ENCODE assay signal across 19 cellular contexts in the genomic region with DNA sequence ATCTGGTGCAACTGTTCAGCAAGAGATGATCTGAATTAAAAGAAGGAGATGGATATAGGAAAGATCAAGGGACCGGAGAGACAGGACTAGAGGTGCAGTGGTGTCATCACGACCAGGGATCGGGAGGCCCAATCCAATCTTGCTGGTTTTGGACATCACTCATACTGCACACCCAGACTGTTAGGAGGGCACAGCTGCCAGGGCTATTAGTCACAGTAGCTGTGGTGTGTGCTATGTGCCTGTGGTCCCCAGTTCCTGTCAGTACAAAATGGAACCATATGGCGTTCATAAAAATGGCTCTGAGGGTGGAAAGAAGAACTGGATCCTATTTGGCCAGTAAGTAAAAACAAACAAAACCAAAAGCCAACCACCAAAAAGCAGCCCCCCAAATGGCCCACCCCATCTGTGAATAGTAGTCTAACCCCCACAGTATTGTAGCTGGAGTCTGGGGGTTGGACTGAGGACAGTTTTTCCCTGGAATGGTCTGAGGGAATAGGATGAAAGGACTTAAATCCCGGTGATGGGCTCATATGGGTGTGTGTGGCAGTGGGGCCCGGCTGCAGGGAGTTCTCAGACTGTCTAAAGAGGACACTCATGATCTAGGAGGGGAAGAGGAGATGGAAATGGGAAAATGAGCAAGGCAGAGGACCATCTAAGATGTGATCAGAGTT. TPM values are rescaled to one million over a fixed set of nuclear protein-coding genes. Genes with fewer than 3 reads are reported as not detected.
DNase-seq lines count a peak whose midpoint lies in the region; ATAC-seq and TF ChIP-seq lines count a peak whose summit lies in the region.
"Had no signal": no experiment of that assay in that cellular context is flagged by ENCODE, and none has a peak within 500 bp of the region (broad histone marks: within the 10 kb centered on the region; RNA-seq: fewer than 3 reads in every experiment).

No MANE protein-coding gene starts in this region.

- no peak for TF ChIP-seq RAD21 in IMR-90 (IDR thresholded peaks at IDR 0.05; ENCODE audit: low read length)

- CTCF ChIA-PET in IMR-90 (lab: Yijun Ruan, JAX) = no interaction called here

- H3K4ac ChIP-seq in IMR-90 (ENCODE audit: low read depth, low read length) = 0 out of 2 replicates have a peak overlapping the region, but pooled peaks have one; percentile 40

- H3K4me1 Mint-ChIP-seq in memory B cell = peaks cover 18% of the 10 kb centered on the region

- no peak overlapping the region for H3K18ac ChIP-seq in IMR-90 (ENCODE audit: low read depth, low read length)

- no peak overlapping the region for H3K9ac ChIP-seq in IMR-90 (ENCODE audit: low read depth, low read length)

- H3K9me1 ChIP-seq in IMR-90 (ENCODE audit: insufficient read depth, low read length) = peaks cover 51% of the 10 kb centered on the region

- in situ Hi-C loops in IMR-90 (cut with MboI; ENCODE audit: low sequenced_read_pairs) (loop anchor here (5.0 kb wide), 1 partner anchor 104 kb away; no protein-coding TSS in a partner anchor), brain microvascular endothelial cell (cut with HindIII; ENCODE audit: low pct_ligation_motif_present, low sequenced_read_pairs) (no loop called here)

- H3K23ac ChIP-seq in IMR-90 (ENCODE audit: low read depth, low read length) = 0 out of 2 replicates have a peak overlapping the region, but pooled peaks have one; percentile 43

- peaks cover 27% of the 10 kb centered on the region for H3K36me3 Mint-ChIP-seq in memory B cell

- peak; percentile 76 for DNase-seq in DMS 273 (lab: John Stamatoyannopoulos, UW; ENCODE audit: unreplicated experiment)
- peak; percentile 67 for DNase-seq in IMR-90
- peak; percentile 50 for DNase-seq in brain microvascular endothelial cell
- DNase-seq in memory B cell (ENCODE audit: low spot score in 2 of 2) = no peak
- no peak for DNase-seq in NCI-H345 (lab: John Stamatoyannopoulos, UW)
- DNase-seq in 8988T = no peak
- no peak for DNase-seq in NCI-H2196 treated with DMSO at 0.1 percent for 48 hours (lab: John Stamatoyannopoulos, UW; ENCODE audit: unreplicated experiment)
- DNase-seq: CD4-positive, CD25-positive, alpha-beta regulatory T cell; colonic mucosa; GF-D8; NCI-H1436; NK-92 treated with Interleukin-12 subunit alpha and Interleukin-12 subunit beta, amount 100 ng/mL, for 24 hours; stimulated activated CD4-positive, alpha-beta T cell treated with anti-CD3 and anti-CD28 coated beads, Interleukin-4, amount 100 ng/mL, for 4 hours; stimulated activated naive CD8-positive, alpha-beta T cell treated with anti-CD3 and anti-CD28 coated beads, Interleukin-15, Interleukin-2, amounts not matched to agents 100 U/mL and 50 U/mL, for 24 hours had no signal

- H4K20me1 ChIP-seq in IMR-90 (ENCODE audit: insufficient read depth, low read length) = peaks cover 67% of the 10 kb centered on the region

- ATAC-seq in IMR-90 (ENCODE audit: low read depth) (peak; percentile 81), memory B cell (ENCODE audit: low read depth) (no peak), HG03460 (IDR thresholded peaks at IDR 0.05; ENCODE audit: unreplicated experiment) (no peak)
- ATAC-seq: HCT116; stimulated activated naive CD8-positive, alpha-beta T cell treated with anti-CD3 and anti-CD28 coated beads, Interleukin-15, Interleukin-2, amounts not matched to agents 100 U/mL and 50 U/mL, for 24 hours had no signal

- H2BK20ac ChIP-seq in IMR-90 (ENCODE audit: low read depth, low read length) = no peak overlapping the region

- H2AFZ ChIP-seq in IMR-90 (replicated peaks; ENCODE audit: low read length, poor library complexity) = no peak overlapping the region

- no peak overlapping the region for H4K5ac ChIP-seq in IMR-90 (ENCODE audit: low read depth, low read length)

- no peak overlapping the region for H3K4me2 ChIP-seq in IMR-90 (ENCODE audit: low read depth, low read length)

- no peak overlapping the region for H2AK9ac ChIP-seq in IMR-90 (replicated peaks; ENCODE audit: low read depth, low read length, poor library complexity)

- H3K14ac ChIP-seq in IMR-90 (replicated peaks; ENCODE audit: low read depth, low read length) = peak overlapping the region; percentile 49

- H3K56ac ChIP-seq in IMR-90 (ENCODE audit: extremely low read depth, insufficient read depth, low read length) = no peak overlapping the region

- TF ChIP-seq CTCF in IMR-90 (conservative IDR thresholded peaks at IDR 0.05; ENCODE audit: low read depth, low read length) (no peak), brain microvascular endothelial cell (IDR thresholded peaks at IDR 0.05; ENCODE audit: low read depth, low read length, missing control alignments) (no peak)

- no peaks in the 10 kb centered on the region for H3K27me3 Mint-ChIP-seq in memory B cell
- H3K27me3 Mint-ChIP-seq: activated naive CD4-positive, alpha-beta T cell treated with anti-CD3 and anti-CD28 coated beads, Interleukin-2, amount 50 U/mL, for 24 hours; CD4-positive, CD25-positive, alpha-beta regulatory T cell had no signal

- H3K36me3 ChIP-seq in IMR-90 (ENCODE audit: control insufficient read depth, insufficient read depth, low read length) (peaks cover 28% of the 10 kb centered on the region), brain microvascular endothelial cell (replicated peaks) (peaks cover 21% of the 10 kb centered on the region)
- H3K36me3 ChIP-seq: colonic mucosa had no signal

- H4K91ac ChIP-seq in IMR-90 (ENCODE audit: insufficient read depth, low read depth, low read length) = no peak overlapping the region

- no peak for TF ChIP-seq POLR2A in IMR-90 (IDR thresholded peaks at IDR 0.05; ENCODE audit: low read depth, low read length)

- no peak overlapping the region for H4K8ac ChIP-seq in IMR-90 (ENCODE audit: low read depth in 2 of 2, low read length in 2 of 2)

- peaks cover 45 to 93% of the 10 kb centered on the region in 2 experiments for H3K79me1 ChIP-seq in IMR-90 (ENCODE audit: low read depth in 1 of 2, low read length in 2 of 2)

- H3K27ac ChIP-seq in IMR-90 (ENCODE audit: insufficient read depth, low read length) (no peak overlapping the region), brain microvascular endothelial cell (no peak overlapping the region)
- H3K27ac ChIP-seq: colonic mucosa, SK-N-MC, VCaP had no signal

- H2BK5ac ChIP-seq in IMR-90 (ENCODE audit: low read depth, low read length, poor library complexity, severe bottlenecking) = no peak overlapping the region

- H2BK15ac ChIP-seq in IMR-90 (ENCODE audit: low read depth, low read length) = no peak overlapping the region

- H3K4me3 Mint-ChIP-seq in memory B cell = no peak overlapping the region
- H3K4me3 Mint-ChIP-seq: activated naive CD4-positive, alpha-beta T cell treated with anti-CD3 and anti-CD28 coated beads, Interleukin-2, amount 50 U/mL, for 24 hours; CD4-positive, CD25-positive, alpha-beta regulatory T cell had no signal

- H3K27me3 ChIP-seq in IMR-90 (ENCODE audit: control insufficient read depth, insufficient read depth, low read length) (no peaks in the 10 kb centered on the region), brain microvascular endothelial cell (replicated peaks) (no peaks in the 10 kb centered on the region)
- H3K27me3 ChIP-seq: colonic mucosa had no signal

- no peak overlapping the region for H3K4me3 ChIP-seq in IMR-90 (ENCODE audit: insufficient read depth, low read depth, low read length)
- no peak overlapping the region for H3K4me3 ChIP-seq in brain microvascular endothelial cell (ENCODE audit: low read depth, low read length)
- H3K4me3 ChIP-seq: colonic mucosa, SK-N-MC had no signal

- H3K27ac Mint-ChIP-seq in memory B cell = peak overlapping the region; percentile 42

- POLR2A ChIA-PET in IMR-90 (lab: Charles Lee; ENCODE audit: unreplicated experiment) = no interaction called here

- WGBS in IMR-90 (ENCODE audit: extremely low coverage in 2 of 2, insufficient read length in 1 of 2), 2 experiments = 90% methylated on average over 2 of the region's 6 CpGs; no CpG with 5 or more reads in 1 of the 2 experiments

- intact Hi-C loops in IMR-90 (cut with micrococcal nuclease) = no loop called here

- dilution Hi-C loops in IMR-90 (cut with HindIII; ENCODE audit: low sequenced_read_pairs, unreplicated experiment) = no loop called here

- no TSS peak for BruUV-seq in IMR-90 (replicated peaks; lab: Mats Ljungman, UMichigan)

- H2AK5ac ChIP-seq in IMR-90 (ENCODE audit: low read depth, low read length) = no peak overlapping the region

- H3K4me1 ChIP-seq in IMR-90 (ENCODE audit: control insufficient read depth, insufficient read depth, low read length) = peaks cover 19% of the 10 kb centered on the region
- H3K4me1 ChIP-seq: colonic mucosa had no signal

- no peaks in the 10 kb centered on the region for H3K9me3 ChIP-seq in IMR-90 (ENCODE audit: control insufficient read depth, insufficient read depth, low read length)
- H3K9me3 ChIP-seq: colonic mucosa had no signal

- no peak overlapping the region for H2BK120ac ChIP-seq in IMR-90 (ENCODE audit: low read depth, low read length)

- H3K9me3 Mint-ChIP-seq in memory B cell = no peaks in the 10 kb centered on the region
- H3K9me3 Mint-ChIP-seq: activated naive CD4-positive, alpha-beta T cell treated with anti-CD3 and anti-CD28 coated beads, Interleukin-2, amount 50 U/mL, for 24 hours had no signal

TF ChIP-seq in IMR-90, 13 proteins besides CTCF, POLR2A, EP300 and RAD21:
- TF ChIP-seq CEBPB (IDR thresholded peaks at IDR 0.05; ENCODE audit: low read depth, low read length) (no peak), BHLHE40 (IDR thresholded peaks at IDR 0.05; ENCODE audit: low read depth, low read length) (no peak), FOS (IDR thresholded peaks at IDR 0.05; ENCODE audit: low read depth, low read length) (no peak), RFX5 (IDR thresholded peaks at IDR 0.05; ENCODE audit: low read depth, low read length) (no peak), CHD1 (IDR thresholded peaks at IDR 0.05; ENCODE audit: low read depth, low read length) (no peak)
- TF ChIP-seq, protein P1, sequence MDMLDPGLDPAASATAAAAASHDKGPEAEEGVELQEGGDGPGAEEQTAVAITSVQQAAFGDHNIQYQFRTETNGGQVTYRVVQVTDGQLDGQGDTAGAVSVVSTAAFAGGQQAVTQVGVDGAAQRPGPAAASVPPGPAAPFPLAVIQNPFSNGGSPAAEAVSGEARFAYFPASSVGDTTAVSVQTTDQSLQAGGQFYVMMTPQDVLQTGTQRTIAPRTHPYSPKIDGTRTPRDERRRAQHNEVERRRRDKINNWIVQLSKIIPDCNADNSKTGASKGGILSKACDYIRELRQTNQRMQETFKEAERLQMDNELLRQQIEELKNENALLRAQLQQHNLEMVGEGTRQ (IDR thresholded peaks at IDR 0.05; ENCODE audit: low read depth, low read length) = no peak

RNA-seq across cellular contexts. Expression of a gene that starts 9.3 kb away (rescaled TPM):
- total RNA-seq in IMR-90 (2012; rRNA removed) = 2.0 and 2.8 TPM in 2 replicates
- 6.5 and 8.2 TPM in 2 replicates for polyA plus RNA-seq in IMR-90 (2012; rRNA removed)
- polyA plus RNA-seq in IMR-90 (2012; cell fraction: cytosol; rRNA removed) = 5.9 and 12.0 TPM in 2 replicates
- polyA plus RNA-seq in IMR-90 (2012; cell fraction: nucleus; rRNA removed; ENCODE audit: low replicate concordance) = 3.6 and 4.7 TPM in 2 replicates
- total RNA-seq: CD4-positive, CD25-positive, alpha-beta regulatory T cell had no signal
- polyA plus RNA-seq: CD4-positive, CD25-positive, alpha-beta regulatory T cell had no signal

RNA-seq across cellular contexts. Expression of a gene that starts 15.9 kb away (rescaled TPM):
- 17.7 and 23.3 TPM in 2 replicates for total RNA-seq in IMR-90 (2012; rRNA removed)
- polyA plus RNA-seq in IMR-90 (2012; rRNA removed) = 65.6 and 67.3 TPM in 2 replicates
- polyA plus RNA-seq in IMR-90 (2012; cell fraction: cytosol; rRNA removed) = 46.2 and 50.5 TPM in 2 replicates
- polyA plus RNA-seq in IMR-90 (2012; cell fraction: nucleus; rRNA removed; ENCODE audit: low replicate concordance) = 35.5 and 80.8 TPM in 2 replicates

Comparison
In these comparisons a context has a peak if more than half of its experiments do, and no peak if none do; other contexts are left out.
1. DNase-seq: peak in DMS 273 (single experiment), IMR-90 (single experiment) and brain microvascular endothelial cell (single experiment); none in memory B cell (0 of 2), NCI-H345 (single experiment), 8988T (single experiment) and NCI-H2196 treated with DMSO at 0.1 percent for 48 hours (single experiment).